Comparison of ENCODE assay signal across 8 cellular contexts in genomic region chr11:61361237-61361636, GRCh38. TPM values are rescaled to one million over a fixed set of nuclear protein-coding genes. Genes with fewer than 3 reads are reported as not detected.
DNase-seq lines count a peak whose midpoint lies in the region; ATAC-seq and TF ChIP-seq lines count a peak whose summit lies in the region.

No MANE protein-coding gene starts in this region.

- no peaks in the 10 kb centered on the region for H3K9me3 Mint-ChIP-seq in naive thymus-derived CD8-positive, alpha-beta T cell

- H3K4me3 Mint-ChIP-seq in naive thymus-derived CD8-positive, alpha-beta T cell: peak overlapping the region; percentile 95 to 99 (median 97)

- DNase-seq in AG10803 (ENCODE audit: low read depth) (no peak), iPS-NIHi7 (ENCODE audit: extremely low spot score) (no peak), HK-2 (ENCODE audit: unreplicated experiment) (no peak), NCI-H1930 (lab: John Stamatoyannopoulos, UW) (no peak)
- peak in 1 of 10 donors; percentile 4 for DNase-seq in naive thymus-derived CD8-positive, alpha-beta T cell

- H3K36me3 ChIP-seq in KMS-11 (ENCODE audit: insufficient read depth): peaks cover 12% of the 10 kb centered on the region; the same call in 1 of the 2 replicates

- H3K4me1 Mint-ChIP-seq in naive thymus-derived CD8-positive, alpha-beta T cell: peaks cover 12 to 66% (median 39%) of the 10 kb centered on the region in 4 donors

- H3K4me1 ChIP-seq in KMS-11 (ENCODE audit: low read depth, poor library complexity, severe bottlenecking): peaks cover 52% of the 10 kb centered on the region

- no peaks in the 10 kb centered on the region for H3K27me3 Mint-ChIP-seq in naive thymus-derived CD8-positive, alpha-beta T cell

- peak overlapping the region; percentile 85 for H3K4me2 ChIP-seq in KMS-11

- H2AFZ ChIP-seq in KMS-11 (ENCODE audit: low read depth): peak overlapping the region; percentile 64

- no peaks in the 10 kb centered on the region for H4K20me1 ChIP-seq in KMS-11 (ENCODE audit: insufficient read depth)

- POLR2A ChIA-PET in naive thymus-derived CD8-positive, alpha-beta T cell (lab: Charles Lee): interaction anchor here (0.6 to 3.9 kb wide), 10 partner anchors 10 to 68 kb away, joined by 3 to 46 read pairs (median 16); partner anchors contain the start of genes CPSF7, DDB1, SDHAF2 and TKFC

- H3K4me3 ChIP-seq in AG10803 (ENCODE audit: low read length) (peak overlapping the region; percentile 97), KMS-11 (IDR thresholded peaks at IDR 0.05; ENCODE audit: insufficient read depth, low read depth, low read length) (no peak overlapping the region)

- H3K79me2 ChIP-seq in KMS-11 (ENCODE audit: insufficient read depth, low read depth): peaks cover 50% of the 10 kb centered on the region

- TF ChIP-seq CTCF in AG10803 (conservative IDR thresholded peaks at IDR 0.05; ENCODE audit: low read length) (no peak), KMS-11 (conservative IDR thresholded peaks at IDR 0.05; ENCODE audit: low read depth, low read length) (no peak)

- peaks cover 0 to 24% (median 1%) of the 10 kb centered on the region in 3 donors for H3K36me3 Mint-ChIP-seq in naive thymus-derived CD8-positive, alpha-beta T cell

- peak overlapping the region; percentile 95 to 99 (median 98) for H3K27ac Mint-ChIP-seq in naive thymus-derived CD8-positive, alpha-beta T cell

- no peaks in the 10 kb centered on the region for H3K27me3 ChIP-seq in KMS-11 (ENCODE audit: insufficient read depth, low read depth)

- peak overlapping the region; percentile 96 for H3K9ac ChIP-seq in KMS-11

- H3K27ac ChIP-seq in KMS-11: peak overlapping the region; percentile 94
- H3K27ac ChIP-seq in cingulate gyrus (ENCODE audit: low read depth, low read length): peak overlapping the region; percentile 100

- no peak for ATAC-seq in naive thymus-derived CD8-positive, alpha-beta T cell
- no peak for ATAC-seq in HG03354 (IDR thresholded peaks at IDR 0.05; ENCODE audit: poor library complexity, severe bottlenecking, unreplicated experiment)

RNA-seq across cellular contexts. Expression of gene CYB561A3, which starts 0.4 kb away (rescaled TPM):
- total RNA-seq in naive thymus-derived CD8-positive, alpha-beta T cell: 10 to 100 TPM; 42.9 to 52.3 TPM
- 10 to 100 TPM; 54.5 to 69.3 (median 58.4) TPM for polyA plus RNA-seq in naive thymus-derived CD8-positive, alpha-beta T cell

RNA-seq across cellular contexts. Expression of gene TMEM138, which starts 0.9 kb away (rescaled TPM):
- 10 to 100 TPM; 71.6 to 77.5 TPM for total RNA-seq in naive thymus-derived CD8-positive, alpha-beta T cell
- 10 to 100 TPM; 44.8 to 49.7 (median 47.0) TPM for polyA plus RNA-seq in naive thymus-derived CD8-positive, alpha-beta T cell

RNA-seq across cellular contexts. Expression of gene TKFC, which starts 28.2 kb away (rescaled TPM):
- total RNA-seq in naive thymus-derived CD8-positive, alpha-beta T cell: 10 to 100 TPM; 34.3 to 36.1 TPM
- 10 to 100 TPM; 18.3 to 25.3 (median 18.4) TPM for polyA plus RNA-seq in naive thymus-derived CD8-positive, alpha-beta T cell

RNA-seq across cellular contexts. Expression of gene DDB1, which starts 28.3 kb away (rescaled TPM):
- 100 to 1,000 TPM; 181 to 184 TPM for total RNA-seq in naive thymus-derived CD8-positive, alpha-beta T cell
- polyA plus RNA-seq in naive thymus-derived CD8-positive, alpha-beta T cell: 100 to 1,000 TPM; 105 to 125 (median 124) TPM

RNA-seq across cellular contexts. Expression of gene TMEM216, which starts 31.1 kb away (rescaled TPM):
- 10 to 100 TPM; 17.4 to 20.3 TPM for total RNA-seq in naive thymus-derived CD8-positive, alpha-beta T cell
- polyA plus RNA-seq in naive thymus-derived CD8-positive, alpha-beta T cell: 10 to 100 TPM; 35.4 to 43.0 (median 42.6) TPM
